13 cellular contexts compared by ENCODE assay signal in genomic region chr22:48699531-48699930, GRCh38.
DNase-seq lines count a peak whose midpoint lies in the region; TF ChIP-seq lines count a peak whose summit lies in the region.
"Had no signal": no experiment of that assay in that cellular context is flagged by ENCODE, and none has a peak within 500 bp of the region (broad histone marks: within the 10 kb centered on the region; RNA-seq: fewer than 3 reads in every experiment).

No MANE protein-coding gene starts in this region.

- peak; percentile 78 for DNase-seq in A673 (ENCODE audit: low spot score)
- DNase-seq in LNCaP clone FGC (ENCODE audit: low read depth): peak; percentile 23
- no peak for DNase-seq in substantia nigra (lab: John Stamatoyannopoulos, UW)
- no peak for DNase-seq in GOT3 (lab: John Stamatoyannopoulos, UW)
- DNase-seq in stimulated activated CD4-positive, alpha-beta T cell treated with anti-CD3 and anti-CD28 coated beads, Interleukin-15, amount 100 ng/mL, for 24 hours: no peak
- no peak for DNase-seq in MCF 10A (ENCODE audit: unreplicated experiment)
- DNase-seq: CD4-positive, alpha-beta memory T cell; DMS79 had no signal

- TF ChIP-seq CTCF in A673 (conservative IDR thresholded peaks at IDR 0.05; ENCODE audit: low read depth, low read length) (no peak), LNCaP clone FGC (IDR thresholded peaks at IDR 0.05; ENCODE audit: control insufficient read depth, extremely low read depth, insufficient read depth) (no peak), brain (conservative IDR thresholded peaks at IDR 0.05) (no peak), MCF 10A (IDR thresholded peaks at IDR 0.05; ENCODE audit: unreplicated experiment) (no peak)

- no peaks in the 10 kb centered on the region for H3K36me3 ChIP-seq in A673 (ENCODE audit: insufficient read depth, low read length, poor library complexity, severe bottlenecking)

- H3K27me3 ChIP-seq in A673 (replicated peaks; ENCODE audit: insufficient read depth, low read depth, low read length, poor library complexity): no peaks in the 10 kb centered on the region

- H3K27ac Mint-ChIP-seq in brain (peak overlapping the region in 3 of 5 experiments; percentile 48 to 89 (median 63)), MCF 10A (ENCODE audit: low read depth, unreplicated experiment) (no peak overlapping the region)
- H3K27ac Mint-ChIP-seq: B cell; CD4-positive, alpha-beta memory T cell; IgD-negative memory B cell had no signal

- no peaks in the 10 kb centered on the region for H3K9me3 ChIP-seq in A673 (ENCODE audit: low read depth, low read length, poor library complexity, severe bottlenecking)

- H3K27ac ChIP-seq in A673 (ENCODE audit: low read depth, low read length, poor library complexity, severe bottlenecking) (peak overlapping the region; percentile 17), substantia nigra (ENCODE audit: low read depth, low read length, poor library complexity, severe bottlenecking) (peak overlapping the region; percentile 92)
- H3K27ac ChIP-seq: C4-2B had no signal

- no peak overlapping the region for H3K4me3 ChIP-seq in A673 (ENCODE audit: low read depth, low read length, poor library complexity, severe bottlenecking)
- H3K4me3 ChIP-seq in LNCaP clone FGC (ENCODE audit: low read depth, low read length): no peak overlapping the region
- H3K4me3 ChIP-seq: GM12878 had no signal

- intact Hi-C loops in A673 (cut with micrococcal nuclease; ENCODE audit: unreplicated experiment): no loop called here
- intact Hi-C loops in MCF 10A (cut with micrococcal nuclease): no loop called here

- BruUV-seq in A673 (replicated peaks; lab: Mats Ljungman, UMichigan): no TSS peak
- BruUV-seq in MCF 10A (replicated peaks; lab: Mats Ljungman, UMichigan): no TSS peak

- POLR2A ChIA-PET in A673 (lab: Charles Lee; ENCODE audit: low non-redundant PET) (interaction anchor here (0.6 kb wide), 1 partner anchor 677 kb away, joined by 3 read pairs; no protein-coding TSS in a partner anchor), MCF 10A (lab: Yijun Ruan, JAX) (no interaction called here)

- H3K9me3 Mint-ChIP-seq in brain (no peaks in the 10 kb centered on the region), MCF 10A (ENCODE audit: unreplicated experiment) (peaks cover 7% of the 10 kb centered on the region)
- H3K9me3 Mint-ChIP-seq: CD4-positive, alpha-beta memory T cell; IgD-negative memory B cell had no signal

- H3K27me3 Mint-ChIP-seq in brain: no peaks in the 10 kb centered on the region
- H3K27me3 Mint-ChIP-seq in MCF 10A (ENCODE audit: insufficient read depth, unreplicated experiment): no peaks in the 10 kb centered on the region
- H3K27me3 Mint-ChIP-seq: B cell; CD4-positive, alpha-beta memory T cell; IgD-negative memory B cell had no signal

- peaks cover 18% of the 10 kb centered on the region for H3K4me1 ChIP-seq in A673 (ENCODE audit: insufficient read depth, low read length, poor library complexity, severe bottlenecking)

- H3K4me3 Mint-ChIP-seq in brain: peak overlapping the region in 1 of 5 experiments; percentile 10
- H3K4me3 Mint-ChIP-seq in MCF 10A (ENCODE audit: unreplicated experiment): no peak overlapping the region
- H3K4me3 Mint-ChIP-seq: B cell; CD4-positive, alpha-beta memory T cell; IgD-negative memory B cell had no signal

- CTCF ChIA-PET in A673 (lab: Charles Lee) (no interaction called here), MCF 10A (lab: Yijun Ruan, JAX) (no interaction called here)

- peaks cover 56% of the 10 kb centered on the region for H3K4me1 Mint-ChIP-seq in brain
- no peaks in the 10 kb centered on the region for H3K4me1 Mint-ChIP-seq in MCF 10A (ENCODE audit: insufficient read depth, unreplicated experiment)
- H3K4me1 Mint-ChIP-seq: B cell; CD4-positive, alpha-beta memory T cell; IgD-negative memory B cell had no signal

- H3K36me3 Mint-ChIP-seq in brain (no peaks in the 10 kb centered on the region), MCF 10A (ENCODE audit: insufficient read depth, unreplicated experiment) (no peaks in the 10 kb centered on the region)
- H3K36me3 Mint-ChIP-seq: CD4-positive, alpha-beta memory T cell; IgD-negative memory B cell had no signal

Comparison
In these comparisons a context has a peak if more than half of its experiments do, and no peak if none do; other contexts are left out.
1. DNase-seq: peak in A673 (single experiment) and LNCaP clone FGC (single experiment); none in substantia nigra (0 of 49), GOT3 (single experiment), stimulated activated CD4-positive, alpha-beta T cell treated with anti-CD3 and anti-CD28 coated beads, Interleukin-15, amount 100 ng/mL, for 24 hours (single experiment) and MCF 10A (single experiment).